In genomic region chr2:174340400-174341300, GRCh38 we compare ENCODE assay signal across 9 cellular contexts. TPM values are rescaled to one million over a fixed set of nuclear protein-coding genes. Genes with fewer than 3 reads are reported as not detected.
DNase-seq lines count a peak whose midpoint lies in the region; ATAC-seq and TF ChIP-seq lines count a peak whose summit lies in the region.
"Had no signal": no experiment of that assay in that cellular context is flagged by ENCODE, and none has a peak within 500 bp of the region (broad histone marks: within the 10 kb centered on the region; RNA-seq: fewer than 3 reads in every experiment).

No MANE protein-coding gene starts in this region.

- TF ChIP-seq EP300 in suprapubic skin (IDR thresholded peaks at IDR 0.05) = no peak

- H3K9me3 ChIP-seq in right atrium auricular region = no peaks in the 10 kb centered on the region
- no peaks in the 10 kb centered on the region for H3K9me3 ChIP-seq in iPS-15b (ENCODE audit: control insufficient read depth, insufficient read depth, low read length)
- H3K9me3 ChIP-seq in suprapubic skin = no peaks in the 10 kb centered on the region

- H3K27me3 ChIP-seq in right atrium auricular region (peaks cover 84 to 87% of the 10 kb centered on the region in 2 donors), iPS-15b (ENCODE audit: control insufficient read depth, insufficient read depth, low read length) (peaks cover 95% of the 10 kb centered on the region), suprapubic skin (peaks cover 90% of the 10 kb centered on the region)

- no peak for TF ChIP-seq POLR2A in suprapubic skin (IDR thresholded peaks at IDR 0.05)

- intact Hi-C loops in Right ventricle myocardium superior (cut with DNase I) = loop anchor here (5.0 kb wide), 1 partner anchor 183 kb away; no protein-coding TSS in a partner anchor

- no peaks in the 10 kb centered on the region for H3K36me3 ChIP-seq in right atrium auricular region
- no peaks in the 10 kb centered on the region for H3K36me3 ChIP-seq in iPS-15b (ENCODE audit: control insufficient read depth, insufficient read depth, low read length)
- no peaks in the 10 kb centered on the region for H3K36me3 ChIP-seq in suprapubic skin

- no peak overlapping the region for H3K9ac ChIP-seq in iPS-15b (ENCODE audit: low read depth, low read length)

- H3K27ac Mint-ChIP-seq in T-cell = peak overlapping the region; percentile 16 to 86

- ATAC-seq in Right ventricle myocardium superior (ENCODE audit: poor library complexity) (no peak), T-cell (replicated peaks in 1 of 4) (no peak)

- peak overlapping the region in 1 of 3 donors; percentile 63 for H3K4me3 Mint-ChIP-seq in T-cell

- POLR2A ChIA-PET in T-cell (lab: Charles Lee) = interaction anchor here in 1 of 2 donors (0.8 kb wide), 1 partner anchor 838 kb away, joined by 5 read pairs; no protein-coding TSS in a partner anchor

- H3K4me1 Mint-ChIP-seq in T-cell = peaks cover 38 to 48% (median 44%) of the 10 kb centered on the region in 3 donors

- H3K36me3 Mint-ChIP-seq in T-cell = no peaks in the 10 kb centered on the region

- no peak for TF ChIP-seq CTCF in right atrium auricular region (IDR thresholded peaks at IDR 0.05)
- TF ChIP-seq CTCF in suprapubic skin (IDR thresholded peaks at IDR 0.05) = no peak

- H3K4me1 ChIP-seq in right atrium auricular region (peaks cover 3 to 58% of the 10 kb centered on the region in 2 donors), iPS-15b (ENCODE audit: control insufficient read depth, insufficient read depth, low read length) (peaks cover 6% of the 10 kb centered on the region), suprapubic skin (peaks cover 76% of the 10 kb centered on the region)

- WGBS in suprapubic skin = 11% methylated on average over 14 of the region's 70 CpGs

- DNase-seq in Right ventricle myocardium superior = peak; percentile 38
- no peak for DNase-seq in right atrium auricular region (ENCODE audit: low spot score)
- no peak for DNase-seq in T-cell
- peak in 1 of 2 donors; percentile 64 for DNase-seq in suprapubic skin (ENCODE audit: low spot score in 2 of 2)
- DNase-seq in NCI-H345 (lab: John Stamatoyannopoulos, UW) = no peak
- no peak for DNase-seq in NCI-H2081 (lab: John Stamatoyannopoulos, UW)
- no peak for DNase-seq in stimulated activated CD4-positive, alpha-beta T cell treated with anti-CD3 and anti-CD28 coated beads, Interleukin-1b, Interleukin-23, amount 100 ng/mL, for 48 hours

- peaks cover 57 to 62% of the 10 kb centered on the region in 2 donors for H3K27me3 Mint-ChIP-seq in T-cell

- CTCF ChIA-PET in T-cell (lab: Charles Lee) = interaction anchor here (0.5 to 2.6 kb wide), 33 partner anchors 9 to 1827 kb away, joined by 3 to 85 read pairs (median 6); partner anchors contain the start of genes CHN1 (in 1 of the 2) and SCRN3 (in 1 of the 2)

- H3K4me3 ChIP-seq in right atrium auricular region = peak overlapping the region in 1 of 2 donors; percentile 2
- H3K4me3 ChIP-seq in iPS-15b (ENCODE audit: low read depth, low read length) = peak overlapping the region; percentile 40
- peak overlapping the region; percentile 37 for H3K4me3 ChIP-seq in suprapubic skin

- H3K9me3 Mint-ChIP-seq in T-cell = no peaks in the 10 kb centered on the region

- H3K27ac ChIP-seq in right atrium auricular region = no peak overlapping the region
- peak overlapping the region; percentile 76 for H3K27ac ChIP-seq in suprapubic skin

RNA-seq across cellular contexts. Expression of gene SP9, which starts 5.9 kb away (rescaled TPM):
- total RNA-seq in Right ventricle myocardium superior = not detected
- not detected for total RNA-seq in right atrium auricular region
- total RNA-seq in T-cell = not detected
- 1 to 10 TPM in 1 of 4 donors, under 1 TPM in 3; 0.23 to 1.8 (median 0.44) TPM for total RNA-seq in suprapubic skin
- total RNA-seq: sciatic nerve had no signal

RNA-seq across cellular contexts. Expression of gene SCRN3, which starts 54.9 kb away (rescaled TPM):
- total RNA-seq in Right ventricle myocardium superior (41.2 TPM), right atrium auricular region (10 to 100 TPM; 11.4 to 23.5 TPM), T-cell (10 to 100 TPM; 11.3 to 17.9 (median 14.8) TPM), suprapubic skin (10 to 100 TPM; 10.5 to 32.7 (median 23.5) TPM)
